In the genomic region with DNA sequence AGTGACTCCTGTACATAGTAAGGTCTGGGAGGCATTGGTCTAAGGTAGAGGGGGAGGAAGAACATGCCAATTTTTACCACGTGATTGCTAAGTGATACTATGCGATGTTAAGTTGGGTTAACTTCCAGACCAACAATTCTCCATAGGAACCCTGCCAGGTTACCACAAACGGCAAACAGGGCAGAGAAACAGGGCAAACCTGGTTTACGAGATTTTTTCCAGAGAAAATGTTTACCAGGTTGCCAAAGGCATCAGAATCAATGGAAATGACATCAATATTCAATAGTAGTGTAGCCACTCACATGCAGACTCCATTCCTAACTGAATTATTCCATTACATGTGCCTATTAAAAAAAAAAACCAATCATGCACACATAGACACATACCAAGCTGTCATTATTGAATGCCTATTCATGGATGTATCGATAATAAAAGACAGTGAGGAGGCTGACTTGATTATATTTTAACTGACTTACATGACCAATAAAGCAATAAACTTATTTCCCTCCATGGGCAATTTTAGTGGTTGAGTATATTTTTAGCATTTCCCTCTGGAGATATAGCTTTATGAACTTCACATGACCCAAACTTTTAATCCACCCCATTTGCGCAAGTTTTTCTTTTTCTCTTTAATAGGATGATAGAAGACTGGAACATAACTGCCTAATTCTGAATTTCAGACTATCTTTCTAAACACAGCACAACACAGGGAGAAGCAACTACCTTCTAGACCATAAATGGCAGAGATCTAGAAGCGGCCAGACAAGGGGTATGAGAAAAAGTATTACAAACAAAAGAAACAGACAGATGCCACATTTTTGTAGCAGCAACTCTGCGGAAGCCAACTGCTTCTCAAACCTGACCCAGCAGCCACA, we compare ENCODE assay signal across 13 cellular contexts. TPM values are rescaled to one million over a fixed set of nuclear protein-coding genes. Genes with fewer than 3 reads are reported as not detected.
DNase-seq lines count a peak whose midpoint lies in the region; ATAC-seq and TF ChIP-seq lines count a peak whose summit lies in the region.
"Had no signal": no experiment of that assay in that cellular context is flagged by ENCODE, and none has a peak within 500 bp of the region (broad histone marks: within the 10 kb centered on the region; RNA-seq: fewer than 3 reads in every experiment).

No MANE protein-coding gene starts in this region.

- no peaks in the 10 kb centered on the region for H3K9me3 ChIP-seq in HAP-1
- H3K9me3 ChIP-seq in naive thymus-derived CD4-positive, alpha-beta T cell (ENCODE audit: control insufficient read depth in 2 of 3, low read length in 3 of 3): no peaks in the 10 kb centered on the region
- H3K9me3 ChIP-seq: heart right ventricle, tibial nerve had no signal

- peak overlapping the region; percentile 84 for H3K27ac Mint-ChIP-seq in stimulated activated naive CD8-positive, alpha-beta T cell treated with anti-CD3 and anti-CD28 coated beads, Interleukin-15, Interleukin-2, amounts not matched to agents 100 ng/mL and 50 ng/mL, for 24 hours
- no peak overlapping the region for H3K27ac Mint-ChIP-seq in stimulated activated naive CD8-positive, alpha-beta T cell treated with anti-CD3 and anti-CD28 coated beads, Interleukin-15, amount 100 ng/mL, for 72 hours
- H3K27ac Mint-ChIP-seq in mesothelial cell of epicardium (peak overlapping the region; percentile 91), immature natural killer cell (no peak overlapping the region)
- no peak overlapping the region for H3K27ac Mint-ChIP-seq in naive thymus-derived CD4-positive, alpha-beta T cell
- H3K27ac Mint-ChIP-seq: activated naive CD4-positive, alpha-beta T cell treated with anti-CD3 and anti-CD28 coated beads, Interleukin-2, amount 10 ng/mL, durations not matched to agents 7 days and 5 days had no signal

- DNase-seq in stimulated activated naive CD8-positive, alpha-beta T cell treated with anti-CD3 and anti-CD28 coated beads, Interleukin-15, amount 100 ng/mL, for 72 hours: no peak
- DNase-seq in cardiac fibroblast (ENCODE audit: low read depth in 2 of 2) (peak; percentile 20 to 52), mesothelial cell of epicardium (ENCODE audit: low spot score in 2 of 2, unreplicated experiment in 2 of 2) (no peak), HAP-1 (ENCODE audit: low spot score in 2 of 2) (no peak), GM20000 (ENCODE audit: low spot score) (no peak), immature natural killer cell (no peak)
- DNase-seq in naive thymus-derived CD4-positive, alpha-beta T cell: no peak
- DNase-seq: activated CD4-positive, alpha-beta T cell treated with anti-CD3 and anti-CD28 coated beads, Interleukin-2, amount 50 U/mL, for 48 hours; activated naive CD4-positive, alpha-beta T cell treated with anti-CD3 and anti-CD28 coated beads, Interleukin-2, amount 10 ng/mL, durations not matched to agents 7 days and 5 days; heart right ventricle; NCI-H2081 treated with DMSO at 0.1 percent for 48 hours had no signal

- no peaks in the 10 kb centered on the region for H3K27me3 ChIP-seq in HAP-1 (ENCODE audit: low read depth)
- no peaks in the 10 kb centered on the region for H3K27me3 ChIP-seq in naive thymus-derived CD4-positive, alpha-beta T cell (ENCODE audit: control insufficient read depth in 2 of 2, insufficient read depth in 2 of 2, low read length in 2 of 2)
- H3K27me3 ChIP-seq: heart right ventricle, tibial nerve had no signal

- CTCF ChIA-PET in naive thymus-derived CD4-positive, alpha-beta T cell (lab: Charles Lee): no interaction called here

- no peaks in the 10 kb centered on the region for H3K4me1 ChIP-seq in HAP-1
- H3K4me1 ChIP-seq in naive thymus-derived CD4-positive, alpha-beta T cell (ENCODE audit: control insufficient read depth in 2 of 2, insufficient read depth in 2 of 2, low read length in 2 of 2): no peaks in the 10 kb centered on the region

- POLR2A ChIA-PET in naive thymus-derived CD4-positive, alpha-beta T cell (lab: Charles Lee): no interaction called here

- peak overlapping the region; percentile 25 for H3K4me3 Mint-ChIP-seq in stimulated activated naive CD8-positive, alpha-beta T cell treated with anti-CD3 and anti-CD28 coated beads, Interleukin-15, Interleukin-2, amounts not matched to agents 100 ng/mL and 50 ng/mL, for 24 hours
- no peak overlapping the region for H3K4me3 Mint-ChIP-seq in stimulated activated naive CD8-positive, alpha-beta T cell treated with anti-CD3 and anti-CD28 coated beads, Interleukin-15, amount 100 ng/mL, for 72 hours
- peak overlapping the region; percentile 9 for H3K4me3 Mint-ChIP-seq in mesothelial cell of epicardium
- no peak overlapping the region for H3K4me3 Mint-ChIP-seq in naive thymus-derived CD4-positive, alpha-beta T cell
- no peak overlapping the region for H3K4me3 Mint-ChIP-seq in immature natural killer cell
- H3K4me3 Mint-ChIP-seq: activated naive CD4-positive, alpha-beta T cell treated with anti-CD3 and anti-CD28 coated beads, Interleukin-2, amount 10 ng/mL, durations not matched to agents 7 days and 5 days had no signal

- H3K4me1 Mint-ChIP-seq in stimulated activated naive CD8-positive, alpha-beta T cell treated with anti-CD3 and anti-CD28 coated beads, Interleukin-15, Interleukin-2, amounts not matched to agents 100 ng/mL and 50 ng/mL, for 24 hours (ENCODE audit: low read depth): peaks cover 33% of the 10 kb centered on the region
- H3K4me1 Mint-ChIP-seq in stimulated activated naive CD8-positive, alpha-beta T cell treated with anti-CD3 and anti-CD28 coated beads, Interleukin-15, amount 100 ng/mL, for 72 hours: peaks cover 6% of the 10 kb centered on the region
- H3K4me1 Mint-ChIP-seq in mesothelial cell of epicardium (peaks cover 15% of the 10 kb centered on the region), immature natural killer cell (no peaks in the 10 kb centered on the region)
- H3K4me1 Mint-ChIP-seq in naive thymus-derived CD4-positive, alpha-beta T cell: peaks cover 0 to 3% (median 0%) of the 10 kb centered on the region in 7 donors
- H3K4me1 Mint-ChIP-seq: activated naive CD4-positive, alpha-beta T cell treated with anti-CD3 and anti-CD28 coated beads, Interleukin-2, amount 10 ng/mL, durations not matched to agents 7 days and 5 days had no signal

- H3K27ac ChIP-seq in naive thymus-derived CD4-positive, alpha-beta T cell (ENCODE audit: low read depth, low read length): no peak overlapping the region

- H3K4me3 ChIP-seq in cardiac fibroblast (replicated peaks in 1 of 2; ENCODE audit: low read depth in 2 of 2, low read length in 2 of 2) (no peak overlapping the region), HAP-1 (no peak overlapping the region)
- H3K4me3 ChIP-seq in naive thymus-derived CD4-positive, alpha-beta T cell (ENCODE audit: low read length): no peak overlapping the region
- H3K4me3 ChIP-seq: heart right ventricle, tibial nerve had no signal

- no peak for TF ChIP-seq CTCF in cardiac fibroblast (IDR thresholded peaks at IDR 0.05; ENCODE audit: low read depth, low read length)
- TF ChIP-seq CTCF in mesothelial cell of epicardium (IDR thresholded peaks at IDR 0.05; ENCODE audit: unreplicated experiment): no peak
- TF ChIP-seq CTCF in GM20000 (IDR thresholded peaks at IDR 0.05; ENCODE audit: extremely low read depth, missing control alignments): no peak

- intact Hi-C loops in naive thymus-derived CD4-positive, alpha-beta T cell (cut with micrococcal nuclease): no loop called here

- ATAC-seq in stimulated activated naive CD8-positive, alpha-beta T cell treated with anti-CD3 and anti-CD28 coated beads, Interleukin-15, amount 100 ng/mL, for 72 hours: no peak
- ATAC-seq in naive thymus-derived CD4-positive, alpha-beta T cell: no peak

- no peaks in the 10 kb centered on the region for H3K27me3 Mint-ChIP-seq in stimulated activated naive CD8-positive, alpha-beta T cell treated with anti-CD3 and anti-CD28 coated beads, Interleukin-15, Interleukin-2, amounts not matched to agents 100 ng/mL and 50 ng/mL, for 24 hours
- H3K27me3 Mint-ChIP-seq in stimulated activated naive CD8-positive, alpha-beta T cell treated with anti-CD3 and anti-CD28 coated beads, Interleukin-15, amount 100 ng/mL, for 72 hours: no peaks in the 10 kb centered on the region
- H3K27me3 Mint-ChIP-seq in mesothelial cell of epicardium (ENCODE audit: low read depth) (no peaks in the 10 kb centered on the region), immature natural killer cell (ENCODE audit: low read depth in 3 of 3) (peaks cover 0 to 2% (median 0%) of the 10 kb centered on the region in 3 donors)
- no peaks in the 10 kb centered on the region for H3K27me3 Mint-ChIP-seq in naive thymus-derived CD4-positive, alpha-beta T cell
- H3K27me3 Mint-ChIP-seq: activated naive CD4-positive, alpha-beta T cell treated with anti-CD3 and anti-CD28 coated beads, Interleukin-2, amount 10 ng/mL, durations not matched to agents 7 days and 5 days had no signal

- peaks cover 16% of the 10 kb centered on the region for H3K9me3 Mint-ChIP-seq in stimulated activated naive CD8-positive, alpha-beta T cell treated with anti-CD3 and anti-CD28 coated beads, Interleukin-15, Interleukin-2, amounts not matched to agents 100 ng/mL and 50 ng/mL, for 24 hours
- H3K9me3 Mint-ChIP-seq in stimulated activated naive CD8-positive, alpha-beta T cell treated with anti-CD3 and anti-CD28 coated beads, Interleukin-15, amount 100 ng/mL, for 72 hours: peaks cover 12 to 13% of the 10 kb centered on the region in 2 donors
- H3K9me3 Mint-ChIP-seq in mesothelial cell of epicardium: peaks cover 22% of the 10 kb centered on the region
- H3K9me3 Mint-ChIP-seq in naive thymus-derived CD4-positive, alpha-beta T cell: peaks cover 0 to 15% (median 8%) of the 10 kb centered on the region in 11 donors
- no peaks in the 10 kb centered on the region for H3K9me3 Mint-ChIP-seq in immature natural killer cell

- no peaks in the 10 kb centered on the region for H3K36me3 ChIP-seq in HAP-1 (replicated peaks)
- no peaks in the 10 kb centered on the region for H3K36me3 ChIP-seq in naive thymus-derived CD4-positive, alpha-beta T cell (ENCODE audit: control insufficient read depth in 2 of 3, insufficient read depth in 3 of 3, low read length in 3 of 3)
- H3K36me3 ChIP-seq: heart right ventricle, tibial nerve had no signal

- in situ Hi-C loops in HAP-1 (cut with MboI; ENCODE audit: low sequenced_read_pairs): no loop called here

- peaks cover 19% of the 10 kb centered on the region for H3K36me3 Mint-ChIP-seq in stimulated activated naive CD8-positive, alpha-beta T cell treated with anti-CD3 and anti-CD28 coated beads, Interleukin-15, Interleukin-2, amounts not matched to agents 100 ng/mL and 50 ng/mL, for 24 hours (ENCODE audit: low read depth)
- peaks cover 9% of the 10 kb centered on the region for H3K36me3 Mint-ChIP-seq in mesothelial cell of epicardium
- peaks cover 2 to 30% (median 18%) of the 10 kb centered on the region in 5 donors for H3K36me3 Mint-ChIP-seq in naive thymus-derived CD4-positive, alpha-beta T cell
- peaks cover 0 to 11% (median 8%) of the 10 kb centered on the region in 3 donors for H3K36me3 Mint-ChIP-seq in immature natural killer cell
- H3K36me3 Mint-ChIP-seq: activated naive CD4-positive, alpha-beta T cell treated with anti-CD3 and anti-CD28 coated beads, Interleukin-2, amount 10 ng/mL, durations not matched to agents 7 days and 5 days had no signal

RNA-seq across cellular contexts. Expression of gene KCNE1, which starts 40.6 kb away (rescaled TPM):
- total RNA-seq in mesothelial cell of epicardium: 0.50 to 1.0 TPM (median 0.55 TPM) in 3 replicates
- total RNA-seq in naive thymus-derived CD4-positive, alpha-beta T cell: 1 to 10 TPM in 1 of 5 experiments, under 1 TPM in 4; 0.24 to 9.2 (median 0.49) TPM
- polyA plus RNA-seq in naive thymus-derived CD4-positive, alpha-beta T cell: not detected
- not detected for polyA plus RNA-seq in immature natural killer cell

Comparison
In these comparisons a context has a peak if more than half of its experiments do, and no peak if none do; other contexts are left out.
1. H3K27ac Mint-ChIP-seq: peak in stimulated activated naive CD8-positive, alpha-beta T cell treated with anti-CD3 and anti-CD28 coated beads, Interleukin-15, Interleukin-2, amounts not matched to agents 100 ng/mL and 50 ng/mL, for 24 hours (single experiment) and mesothelial cell of epicardium (single experiment); none in stimulated activated naive CD8-positive, alpha-beta T cell treated with anti-CD3 and anti-CD28 coated beads, Interleukin-15, amount 100 ng/mL, for 72 hours (0 of 2), naive thymus-derived CD4-positive, alpha-beta T cell (0 of 9) and immature natural killer cell (0 of 6).
2. H3K4me3 Mint-ChIP-seq: peak in stimulated activated naive CD8-positive, alpha-beta T cell treated with anti-CD3 and anti-CD28 coated beads, Interleukin-15, Interleukin-2, amounts not matched to agents 100 ng/mL and 50 ng/mL, for 24 hours (single experiment) and mesothelial cell of epicardium (single experiment); none in stimulated activated naive CD8-positive, alpha-beta T cell treated with anti-CD3 and anti-CD28 coated beads, Interleukin-15, amount 100 ng/mL, for 72 hours (0 of 2), naive thymus-derived CD4-positive, alpha-beta T cell (0 of 10) and immature natural killer cell (0 of 5).
3. DNase-seq: peak in cardiac fibroblast (2 of 2); none in stimulated activated naive CD8-positive, alpha-beta T cell treated with anti-CD3 and anti-CD28 coated beads, Interleukin-15, amount 100 ng/mL, for 72 hours (0 of 2), mesothelial cell of epicardium (0 of 2), HAP-1 (0 of 2), GM20000 (single experiment), naive thymus-derived CD4-positive, alpha-beta T cell (0 of 9) and immature natural killer cell (0 of 3).